ENCODE assay signal across 10 cellular contexts in the genomic region with DNA sequence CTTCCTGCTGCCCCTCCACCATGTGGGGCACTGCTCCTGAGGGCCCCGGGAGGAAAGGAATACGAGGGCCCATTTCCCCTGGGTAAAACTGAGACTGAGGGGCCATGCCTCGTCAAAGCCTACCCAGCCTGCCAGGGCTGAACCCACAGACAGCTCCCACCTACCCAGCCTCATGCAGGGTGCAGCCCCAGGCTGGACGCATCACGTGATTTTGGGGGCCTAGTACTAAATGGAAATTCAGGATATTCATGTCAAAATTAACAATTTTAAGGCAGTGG. TPM values are rescaled to one million over a fixed set of nuclear protein-coding genes. Genes with fewer than 3 reads are reported as not detected.
"Had no signal": no experiment of that assay in that cellular context is flagged by ENCODE, and none has a peak within 500 bp of the region (broad histone marks: within the 10 kb centered on the region; RNA-seq: fewer than 3 reads in every experiment).

No MANE protein-coding gene starts in this region.

- DNase-seq: GM23248, GOT3, H9, HCEC 1CT, HFFc6, IMR-90, KBM-7 had no signal

- H3K9ac ChIP-seq: GM23248, KMS-11 had no signal

- H3K27ac ChIP-seq: GM23248, HL-60, KMS-11 had no signal

- H2AFZ ChIP-seq: GM23248 had no signal

- H3K4me3 ChIP-seq: GM23248 had no signal

- H3K4me2 ChIP-seq: KMS-11 had no signal

RNA-seq across cellular contexts. Expression of a gene that starts 18.4 kb away (rescaled TPM):
- total RNA-seq: GM23248, HT1080, IMR-90 had no signal
